ENCODE assay signal across 16 cellular contexts in the genomic region with DNA sequence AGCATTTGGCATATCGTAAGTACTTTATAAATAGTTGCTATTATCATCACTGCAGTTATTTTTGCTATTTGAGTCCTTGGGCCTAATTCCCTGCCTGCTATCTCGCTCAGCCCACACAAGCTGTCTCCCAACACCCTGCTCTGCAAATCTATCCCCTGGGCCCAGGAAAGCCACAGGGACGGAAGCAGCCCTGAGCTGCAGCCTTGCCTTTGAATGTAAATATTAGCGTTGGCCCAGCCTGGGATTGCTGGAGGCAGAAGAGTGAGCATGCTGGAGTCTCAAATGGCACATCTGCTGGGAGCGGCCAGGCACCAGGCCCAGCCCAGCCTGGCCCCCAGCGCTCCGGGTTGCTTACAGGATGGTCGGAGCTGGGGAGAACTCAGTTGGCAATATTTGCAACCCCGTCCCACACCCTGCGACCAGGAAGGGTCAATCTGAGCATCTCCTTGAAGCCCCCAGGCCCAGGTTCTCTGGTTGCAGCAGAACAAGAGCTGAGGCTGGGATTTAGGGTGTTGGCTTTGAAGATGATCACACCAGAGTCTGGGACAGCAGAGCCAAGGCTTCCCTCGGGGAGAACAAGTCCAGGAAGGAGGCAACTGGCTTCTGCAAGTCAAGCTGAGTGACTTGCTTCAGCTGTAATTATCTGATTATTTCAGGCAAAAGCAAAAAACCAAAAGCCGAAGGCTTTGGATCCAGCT.
DNase-seq lines count a peak whose midpoint lies in the region; ATAC-seq and TF ChIP-seq lines count a peak whose summit lies in the region.
"Had no signal": no experiment of that assay in that cellular context is flagged by ENCODE, and none has a peak within 500 bp of the region (broad histone marks: within the 10 kb centered on the region; RNA-seq: fewer than 3 reads in every experiment).

No MANE protein-coding gene starts in this region.

- H3K27ac Mint-ChIP-seq in HFFc6: peak overlapping the region; percentile 62; the same call in 1 of the 2 replicates
- no peak overlapping the region for H3K27ac Mint-ChIP-seq in endodermal cell
- H3K27ac Mint-ChIP-seq: activated naive CD8-positive, alpha-beta T cell treated with anti-CD3 and anti-CD28 coated beads, Interleukin-2, amount 10 ng/mL, durations not matched to agents 7 days and 5 days had no signal

- no peaks in the 10 kb centered on the region for H3K36me3 Mint-ChIP-seq in HFFc6 (ENCODE audit: low read depth)
- no peaks in the 10 kb centered on the region for H3K36me3 Mint-ChIP-seq in endodermal cell (ENCODE audit: low read depth)
- H3K36me3 Mint-ChIP-seq: activated naive CD8-positive, alpha-beta T cell treated with anti-CD3 and anti-CD28 coated beads, Interleukin-2, amount 10 ng/mL, durations not matched to agents 7 days and 5 days; CD4-positive, CD25-positive, alpha-beta regulatory T cell had no signal

- DNase-seq in HFFc6 (no peak), adipocyte (ENCODE audit: low read depth) (peak; percentile 15), right cardiac atrium (peak in 2 of 3 donors; percentile 59 to 66), psoas muscle (no peak), endodermal cell (no peak), HCEC 1CT (no peak)
- DNase-seq in activated CD4-positive, alpha-beta T cell treated with anti-CD3 and anti-CD28 coated beads, Interleukin-2, amount 50 U/mL, for 4 hours: no peak
- DNase-seq: activated CD8-positive, alpha-beta memory T cell treated with anti-CD3 and anti-CD28 coated beads, Interleukin-2, amount 50 U/mL, for 48 hours; activated naive CD8-positive, alpha-beta T cell treated with anti-CD3 and anti-CD28 coated beads, Interleukin-2, amount 10 ng/mL, durations not matched to agents 7 days and 5 days; kidney; naive B cell; NCI-H1105; NCI-H748 treated with DMSO at 0.1 percent for 48 hours; WERI-Rb-1 had no signal

- H3K27ac ChIP-seq in right cardiac atrium (ENCODE audit: low read length) (peak overlapping the region; percentile 85), psoas muscle (no peak overlapping the region), endodermal cell (ENCODE audit: low read depth, low read length) (no peak overlapping the region)
- H3K27ac ChIP-seq: WERI-Rb-1 had no signal

- H3K27me3 Mint-ChIP-seq in HFFc6 (ENCODE audit: insufficient read depth) (no peaks in the 10 kb centered on the region; the same call in 1 of the 2 replicates), endodermal cell (ENCODE audit: insufficient read depth) (peaks cover 6% of the 10 kb centered on the region)
- H3K27me3 Mint-ChIP-seq: activated naive CD8-positive, alpha-beta T cell treated with anti-CD3 and anti-CD28 coated beads, Interleukin-2, amount 10 ng/mL, durations not matched to agents 7 days and 5 days; CD4-positive, CD25-positive, alpha-beta regulatory T cell had no signal

- intact Hi-C loops in right cardiac atrium (cut with DNase I) (no loop called here), psoas muscle (cut with DNase I) (no loop called here)

- H3K36me3 ChIP-seq in adipocyte (ENCODE audit: control insufficient read depth, insufficient read depth, low read length, severe bottlenecking): no peaks in the 10 kb centered on the region
- no peaks in the 10 kb centered on the region for H3K36me3 ChIP-seq in psoas muscle (ENCODE audit: insufficient read depth in 1 of 2, low read depth in 1 of 2)
- H3K36me3 ChIP-seq in endodermal cell (ENCODE audit: control insufficient read depth, insufficient read depth, low read length): no peaks in the 10 kb centered on the region
- H3K36me3 ChIP-seq: WERI-Rb-1 had no signal

- H3K9me3 Mint-ChIP-seq in HFFc6 (no peaks in the 10 kb centered on the region), endodermal cell (no peaks in the 10 kb centered on the region)
- H3K9me3 Mint-ChIP-seq: activated naive CD8-positive, alpha-beta T cell treated with anti-CD3 and anti-CD28 coated beads, Interleukin-2, amount 10 ng/mL, durations not matched to agents 7 days and 5 days; naive B cell had no signal

- TF ChIP-seq CTCF in HFFc6 (IDR thresholded peaks at IDR 0.05) (no peak), psoas muscle (IDR thresholded peaks at IDR 0.05) (no peak), endodermal cell (conservative IDR thresholded peaks at IDR 0.05) (no peak)

- H3K4me1 Mint-ChIP-seq in HFFc6 (ENCODE audit: low read depth) (peaks cover 29% of the 10 kb centered on the region), endodermal cell (peaks cover 5% of the 10 kb centered on the region)
- H3K4me1 Mint-ChIP-seq: activated naive CD8-positive, alpha-beta T cell treated with anti-CD3 and anti-CD28 coated beads, Interleukin-2, amount 10 ng/mL, durations not matched to agents 7 days and 5 days had no signal

- H3K4me3 Mint-ChIP-seq in HFFc6: no peak overlapping the region
- H3K4me3 Mint-ChIP-seq in endodermal cell: no peak overlapping the region
- H3K4me3 Mint-ChIP-seq: activated naive CD8-positive, alpha-beta T cell treated with anti-CD3 and anti-CD28 coated beads, Interleukin-2, amount 10 ng/mL, durations not matched to agents 7 days and 5 days; CD4-positive, CD25-positive, alpha-beta regulatory T cell; naive B cell had no signal

- H3K27me3 ChIP-seq in adipocyte (replicated peaks; ENCODE audit: control insufficient read depth, insufficient read depth, low read length) (peaks cover 3% of the 10 kb centered on the region), right cardiac atrium (ENCODE audit: control insufficient read depth, insufficient read depth) (no peaks in the 10 kb centered on the region), psoas muscle (ENCODE audit: insufficient read depth in 3 of 3, low read length in 2 of 3) (no peaks in the 10 kb centered on the region), endodermal cell (ENCODE audit: control insufficient read depth, insufficient read depth, low read length, poor library complexity, severe bottlenecking) (peaks cover 4% of the 10 kb centered on the region)

- H3K9ac ChIP-seq in adipocyte (ENCODE audit: low read length): no peak overlapping the region
- H3K9ac ChIP-seq in endodermal cell (ENCODE audit: extremely low read depth, low read length, poor library complexity, severe bottlenecking): no peak overlapping the region

- WGBS in right cardiac atrium: 40% methylated on average over 12 of the region's 12 CpGs
- 46 to 68% (median 50%) methylated on average over 12 of the region's 12 CpGs for WGBS in psoas muscle, 3 donors
- WGBS in endodermal cell (ENCODE audit: insufficient coverage in 1 of 2, insufficient read length in 1 of 2), 2 experiments: 90 to 91% methylated on average over 5 to 12 of the region's 12 CpGs

- H3K4me3 ChIP-seq in adipocyte (ENCODE audit: low read length) (no peak overlapping the region), right cardiac atrium (ENCODE audit: low read length) (no peak overlapping the region), psoas muscle (no peak overlapping the region), endodermal cell (ENCODE audit: low read length) (no peak overlapping the region)

- H3K4me1 ChIP-seq in adipocyte (ENCODE audit: control insufficient read depth, insufficient read depth, low read length) (no peaks in the 10 kb centered on the region), right cardiac atrium (ENCODE audit: control insufficient read depth, insufficient read depth, low read length) (peaks cover 11% of the 10 kb centered on the region), psoas muscle (peaks cover 10% of the 10 kb centered on the region), endodermal cell (ENCODE audit: control insufficient read depth, insufficient read depth, low read length) (peaks cover 5% of the 10 kb centered on the region)

- H3K9me3 ChIP-seq in adipocyte (ENCODE audit: control insufficient read depth, low read length) (peaks cover 10% of the 10 kb centered on the region), right cardiac atrium (ENCODE audit: control insufficient read depth, low read length) (no peaks in the 10 kb centered on the region), psoas muscle (no peaks in the 10 kb centered on the region), endodermal cell (ENCODE audit: control insufficient read depth, low read length) (no peaks in the 10 kb centered on the region)

- peak; percentile 66 to 73 for ATAC-seq in right cardiac atrium
- peak; percentile 27 to 70 (median 36) for ATAC-seq in psoas muscle
- no peak for ATAC-seq in HG02973 (IDR thresholded peaks at IDR 0.05; ENCODE audit: unreplicated experiment)

Comparison
In these comparisons a context has a peak if more than half of its experiments do, and no peak if none do; other contexts are left out.
1. DNase-seq: peak in adipocyte (single experiment) and right cardiac atrium (2 of 3); none in HFFc6 (single experiment), psoas muscle (0 of 2), endodermal cell (single experiment), activated CD4-positive, alpha-beta T cell treated with anti-CD3 and anti-CD28 coated beads, Interleukin-2, amount 50 U/mL, for 4 hours (0 of 2) and HCEC 1CT (single experiment).